ENCODE assay signal across 24 cellular contexts in the genomic region with DNA sequence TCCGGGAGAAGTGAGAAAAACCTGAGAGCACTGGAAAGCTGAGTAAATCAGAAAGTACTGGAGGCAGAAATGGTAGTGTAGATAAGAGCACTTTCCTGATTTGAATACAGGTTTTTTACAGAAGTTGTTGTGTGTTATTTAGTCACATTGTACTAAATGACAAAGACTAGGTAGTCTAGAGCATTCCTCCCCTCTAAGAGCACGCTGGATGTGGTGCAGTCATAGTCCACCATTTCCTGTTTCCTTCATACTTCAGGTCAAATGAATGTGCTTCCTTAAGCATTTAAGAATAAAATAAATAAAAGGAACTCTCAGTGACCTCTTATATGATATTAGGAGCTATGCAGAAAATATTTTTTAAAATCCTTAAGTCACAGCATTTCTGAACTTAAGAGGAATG. TPM values are rescaled to one million over a fixed set of nuclear protein-coding genes. Genes with fewer than 3 reads are reported as not detected.
DNase-seq lines count a peak whose midpoint lies in the region; ATAC-seq, FAIRE-seq and TF ChIP-seq lines count a peak whose summit lies in the region.
"Had no signal": no experiment of that assay in that cellular context is flagged by ENCODE, and none has a peak within 500 bp of the region (broad histone marks: within the 10 kb centered on the region; RNA-seq: fewer than 3 reads in every experiment).

No MANE protein-coding gene starts in this region.

- ATAC-seq in left lung, result peak; percentile 31
- no peak for ATAC-seq in right cardiac atrium
- ATAC-seq in HG03378 (IDR thresholded peaks at IDR 0.05; ENCODE audit: unreplicated experiment), result no peak
- ATAC-seq: A549; activated CD8-positive, alpha-beta memory T cell treated with anti-CD3 and anti-CD28 coated beads, Interleukin-2, amount 10 ng/mL, durations not matched to agents 7 days and 5 days; body of pancreas; pancreas; T-cell; WTC11 had no signal

- H3K36me3 ChIP-seq in bronchial epithelial cell (ENCODE audit: control insufficient read depth, insufficient read depth, low read length) (no peaks in the 10 kb centered on the region), left lung (no peaks in the 10 kb centered on the region)
- H3K36me3 ChIP-seq: pancreas, SJSA1, upper lobe of left lung had no signal

- intact Hi-C loops in left lung (cut with DNase I), result no loop called here
- intact Hi-C loops in right cardiac atrium (cut with DNase I), result no loop called here

- peak; percentile 7 for FAIRE-seq in bronchial epithelial cell (lab: Jason Lieb, UNC)
- FAIRE-seq: A549, pancreas had no signal

- H3K4me1 ChIP-seq in left lung (peaks cover 4% of the 10 kb centered on the region in 2 donors), right cardiac atrium (ENCODE audit: control insufficient read depth, insufficient read depth, low read length) (peaks cover 5% of the 10 kb centered on the region)
- H3K4me1 ChIP-seq: body of pancreas, pancreas had no signal

- H3K27me3 ChIP-seq in bronchial epithelial cell (ENCODE audit: control insufficient read depth, insufficient read depth, low read length) (no peaks in the 10 kb centered on the region), left lung (no peaks in the 10 kb centered on the region), right cardiac atrium (ENCODE audit: control insufficient read depth, insufficient read depth) (no peaks in the 10 kb centered on the region)
- H3K27me3 ChIP-seq: body of pancreas, pancreas, SJSA1, upper lobe of left lung had no signal

- H3K4me3 ChIP-seq in bronchial epithelial cell (ENCODE audit: low read depth, low read length) (no peak overlapping the region), left lung (no peak overlapping the region), right cardiac atrium (ENCODE audit: low read length) (no peak overlapping the region)
- H3K4me3 ChIP-seq: A549, body of pancreas, pancreas, SJSA1, skin epidermis, upper lobe of left lung had no signal

- TF ChIP-seq CTCF in bronchial epithelial cell (IDR thresholded peaks at IDR 0.05; ENCODE audit: insufficient read depth, low read length, severe bottlenecking) (no peak), left lung (IDR thresholded peaks at IDR 0.05) (no peak)

- DNase-seq in A172 (ENCODE audit: low spot score) (peak; percentile 3), HCEC 1CT (peak; percentile 9), bronchial epithelial cell (ENCODE audit: low read depth) (peak; percentile 51), left lung (no peak), right cardiac atrium (no peak), NCI-H2196 (lab: John Stamatoyannopoulos, UW; ENCODE audit: unreplicated experiment) (no peak), NOMO-1 treated with dmso at 0.1 percent for 144 hours (lab: John Stamatoyannopoulos, UW; ENCODE audit: unreplicated experiment) (no peak)
- DNase-seq: activated CD8-positive, alpha-beta memory T cell treated with anti-CD3 and anti-CD28 coated beads, Interleukin-2, amount 10 ng/mL, durations not matched to agents 7 days and 5 days; activated naive CD4-positive, alpha-beta T cell treated with anti-CD3 and anti-CD28 coated beads for 36 hours; body of pancreas; CD4-positive, alpha-beta T cell; immature natural killer cell; mesenchymal stem cell; pancreas; retina; stimulated activated naive CD4-positive, alpha-beta T cell; T-cell; upper lobe of left lung had no signal

- H3K9me3 ChIP-seq in left lung (no peaks in the 10 kb centered on the region), right cardiac atrium (ENCODE audit: control insufficient read depth, low read length) (no peaks in the 10 kb centered on the region)
- H3K9me3 ChIP-seq: A549, body of pancreas, pancreas, SJSA1, upper lobe of left lung had no signal

- 80% methylated on average over 2 of the region's 2 CpGs for WGBS in right cardiac atrium

- no peak overlapping the region for H3K27ac ChIP-seq in left lung
- no peak overlapping the region for H3K27ac ChIP-seq in right cardiac atrium (ENCODE audit: low read length)
- H3K27ac ChIP-seq: A549, body of pancreas, pancreas, RWPE1, SJSA1, skin epidermis had no signal

RNA-seq across cellular contexts. Expression of gene TMEM30A, which starts 53.2 kb away (rescaled TPM):
- 122 and 133 TPM in 2 replicates for total RNA-seq in A172 (2014; rRNA removed; shearing (Covaris generic))
- total RNA-seq in bronchial epithelial cell (96.9 and 118 TPM in 2 replicates), left lung (100 to 1,000 TPM; 169 to 193 TPM), right cardiac atrium (10 to 100 TPM; 58.6 to 70.7 (median 65.5) TPM)
- polyA plus RNA-seq in right cardiac atrium, result 34.6 TPM

Comparison
In these comparisons a context has a peak if more than half of its experiments do, and no peak if none do; other contexts are left out.
1. DNase-seq: peak in A172 (single experiment), HCEC 1CT (single experiment) and bronchial epithelial cell (single experiment); none in left lung (0 of 2), right cardiac atrium (0 of 3), NCI-H2196 (single experiment) and NOMO-1 treated with dmso at 0.1 percent for 144 hours (single experiment).